ENCODE assay signal across 32 cellular contexts in the genomic region with DNA sequence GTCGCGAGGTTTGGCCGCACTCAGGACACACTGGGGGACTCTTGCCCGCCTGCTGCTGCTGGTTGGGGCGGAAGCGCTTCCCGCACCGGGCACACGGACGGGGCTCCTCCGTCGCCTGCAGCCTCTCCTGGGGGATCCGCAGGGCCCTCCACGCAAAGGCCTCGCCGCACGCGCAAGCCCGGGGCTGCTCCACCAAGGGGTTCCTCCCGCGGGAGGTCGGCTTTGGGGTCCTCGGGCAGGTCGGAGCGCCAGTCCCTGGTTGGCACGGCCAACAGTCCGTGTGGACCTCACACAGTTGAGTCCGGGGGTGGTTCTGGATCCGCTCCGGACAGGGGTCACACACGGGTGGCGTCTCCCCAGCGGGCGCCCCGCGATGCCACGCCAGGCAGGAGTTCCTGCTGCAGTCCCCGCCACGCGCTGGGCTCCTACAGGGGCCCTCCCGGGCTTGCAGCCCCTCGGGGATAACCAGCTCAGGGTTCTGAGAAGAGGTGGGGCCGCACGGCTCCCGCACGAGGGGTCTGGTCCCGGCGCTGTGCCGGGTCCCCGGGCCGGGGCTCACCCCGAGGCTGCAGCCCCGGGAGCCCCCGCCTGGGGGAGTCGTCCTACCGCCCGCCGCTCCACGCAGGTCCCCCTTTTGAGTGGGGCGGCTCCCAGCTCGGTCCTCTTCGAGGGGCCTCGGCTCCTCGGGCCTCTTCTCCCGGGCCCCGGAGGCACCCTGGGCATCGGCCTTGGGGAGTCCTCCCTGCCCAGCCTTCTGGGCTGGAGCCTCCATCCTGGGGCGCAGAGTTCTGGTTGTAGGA. TPM values are rescaled to one million over a fixed set of nuclear protein-coding genes. Genes with fewer than 3 reads are reported as not detected.
"Had no signal": no experiment of that assay in that cellular context is flagged by ENCODE, and none has a peak within 500 bp of the region (broad histone marks: within the 10 kb centered on the region; RNA-seq: fewer than 3 reads in every experiment).

No MANE protein-coding gene starts in this region.

- DNase-seq: activated CD4-positive, alpha-beta memory T cell treated with anti-CD3 and anti-CD28 coated beads, Interleukin-2, amount 10 ng/mL, durations not matched to agents 7 days and 5 days; activated CD4-positive, alpha-beta T cell treated with anti-CD3 and anti-CD28 coated beads, Interleukin-2, amount 10 ng/mL, durations not matched to agents 7 days and 5 days; activated CD4-positive, CD25-positive, alpha-beta regulatory T cell treated with anti-CD3 and anti-CD28 coated beads, Interleukin-2, amount 50 U/mL, for 72 hours; activated CD8-positive, alpha-beta memory T cell treated with anti-CD3 and anti-CD28 coated beads, Interleukin-2, amount 50 U/mL, for 48 hours; activated gamma-delta T cell; activated naive CD4-positive, alpha-beta T cell treated with anti-CD3 and anti-CD28 coated beads, Interleukin-2, amount 50 U/mL, for 16 hours; activated T-cell treated with anti-CD3 and anti-CD28 coated beads, Interleukin-2, amount 50 U/mL, for 24 hours; amniotic stem cell; brain microvascular endothelial cell; caudate nucleus; cortex of kidney; esophagus squamous epithelium; foreskin melanocyte; heart right ventricle; lower lobe of right lung; mesenchymal stem cell; naive thymus-derived CD8-positive, alpha-beta T cell; stimulated activated CD4-positive, alpha-beta T cell treated with anti-CD3 and anti-CD28 coated beads, Interleukin-15, amount 100 ng/mL, for 24 hours; stimulated activated CD4-positive, alpha-beta T cell treated with anti-CD3 and anti-CD28 coated beads, Interleukin-2, amount 100 ng/mL, for 24 hours; stimulated activated naive CD4-positive, alpha-beta T cell; SW 1271; T1000; trophoblast cell; WERI-Rb-1 had no signal

- H3K27ac Mint-ChIP-seq: activated CD4-positive, alpha-beta memory T cell treated with anti-CD3 and anti-CD28 coated beads, Interleukin-2, amount 10 ng/mL, durations not matched to agents 7 days and 5 days; activated CD4-positive, alpha-beta T cell treated with anti-CD3 and anti-CD28 coated beads, Interleukin-2, amount 10 ng/mL, durations not matched to agents 7 days and 5 days; activated T-cell treated with anti-CD3 and anti-CD28 coated beads, Interleukin-2, amount 50 U/mL, for 24 hours; naive thymus-derived CD8-positive, alpha-beta T cell; T-helper 1 cell treated with Interleukin-12 subunit alpha and Interleukin-12 subunit beta and Interleukin-4 antibody, amounts not matched to agents 30 μg/mL and 1 μg/mL, for 36 hours had no signal

- H3K4me3 Mint-ChIP-seq: activated CD4-positive, alpha-beta memory T cell treated with anti-CD3 and anti-CD28 coated beads, Interleukin-2, amount 10 ng/mL, durations not matched to agents 7 days and 5 days; activated CD4-positive, alpha-beta T cell treated with anti-CD3 and anti-CD28 coated beads, Interleukin-2, amount 10 ng/mL, durations not matched to agents 7 days and 5 days; activated T-cell treated with anti-CD3 and anti-CD28 coated beads, Interleukin-2, amount 50 U/mL, for 24 hours; naive thymus-derived CD8-positive, alpha-beta T cell; T-helper 1 cell treated with Interleukin-12 subunit alpha and Interleukin-12 subunit beta and Interleukin-4 antibody, amounts not matched to agents 30 μg/mL and 1 μg/mL, for 36 hours had no signal

- H3K27me3 ChIP-seq: brain microvascular endothelial cell, esophagus squamous epithelium had no signal

- H3K4me3 ChIP-seq: esophagus squamous epithelium, heart right ventricle, lower lobe of right lung, smooth muscle cell, thoracic aorta had no signal

- H3K4me2 ChIP-seq: smooth muscle cell had no signal

- H3K36me3 ChIP-seq: brain microvascular endothelial cell, heart right ventricle, lower lobe of right lung, thoracic aorta, WERI-Rb-1 had no signal

- H3K4me1 ChIP-seq: esophagus squamous epithelium had no signal

- ATAC-seq: lower lobe of right lung; naive thymus-derived CD8-positive, alpha-beta T cell had no signal

- H3K9me3 ChIP-seq: esophagus squamous epithelium, heart right ventricle, lower lobe of right lung, thoracic aorta had no signal

- H3K27me3 Mint-ChIP-seq: activated CD4-positive, alpha-beta memory T cell treated with anti-CD3 and anti-CD28 coated beads, Interleukin-2, amount 10 ng/mL, durations not matched to agents 7 days and 5 days; activated CD4-positive, alpha-beta T cell treated with anti-CD3 and anti-CD28 coated beads, Interleukin-2, amount 10 ng/mL, durations not matched to agents 7 days and 5 days; activated T-cell treated with anti-CD3 and anti-CD28 coated beads, Interleukin-2, amount 50 U/mL, for 24 hours; naive thymus-derived CD8-positive, alpha-beta T cell had no signal

- H3K9me3 Mint-ChIP-seq: activated CD4-positive, alpha-beta memory T cell treated with anti-CD3 and anti-CD28 coated beads, Interleukin-2, amount 10 ng/mL, durations not matched to agents 7 days and 5 days; activated CD4-positive, alpha-beta T cell treated with anti-CD3 and anti-CD28 coated beads, Interleukin-2, amount 10 ng/mL, durations not matched to agents 7 days and 5 days; activated T-cell treated with anti-CD3 and anti-CD28 coated beads, Interleukin-2, amount 50 U/mL, for 24 hours; naive thymus-derived CD8-positive, alpha-beta T cell; T-helper 1 cell treated with Interleukin-12 subunit alpha and Interleukin-12 subunit beta and Interleukin-4 antibody, amounts not matched to agents 30 μg/mL and 1 μg/mL, for 36 hours had no signal

- H3K27ac ChIP-seq: brain microvascular endothelial cell, esophagus squamous epithelium, heart right ventricle, lower lobe of right lung, thoracic aorta, WERI-Rb-1 had no signal

RNA-seq across cellular contexts. Expression of gene RNF225, which starts 26.7 kb away (rescaled TPM):
- total RNA-seq: chondrocyte, glomerular endothelial cell, heart right ventricle, kidney epithelial cell, lower lobe of right lung, omental fat pad, posterior vena cava, smooth muscle cell, thoracic aorta had no signal
- polyA plus RNA-seq: heart right ventricle; naive thymus-derived CD8-positive, alpha-beta T cell had no signal
